In the genomic region with DNA sequence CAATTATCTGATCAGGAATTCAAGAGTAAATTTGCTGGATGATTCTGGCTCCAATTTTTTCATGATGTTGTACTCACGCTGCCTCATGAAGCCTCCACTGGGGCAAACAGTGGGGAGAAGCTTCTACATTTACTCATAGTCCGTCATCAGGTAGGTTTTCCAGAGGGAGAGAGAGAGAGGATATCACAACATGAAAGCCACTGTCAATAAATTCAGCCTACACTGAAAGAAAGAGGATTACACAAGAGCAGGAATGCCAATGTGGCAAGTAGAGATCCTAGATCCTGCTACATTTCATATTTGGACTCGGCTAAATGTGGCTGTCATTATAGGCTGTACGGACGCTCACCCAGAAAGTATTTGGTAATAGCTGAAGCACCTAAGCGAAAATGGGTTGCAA, we compare ENCODE assay signal across 27 cellular contexts.
DNase-seq lines count a peak whose midpoint lies in the region; ATAC-seq, FAIRE-seq and TF ChIP-seq lines count a peak whose summit lies in the region.
"Had no signal": no experiment of that assay in that cellular context is flagged by ENCODE, and none has a peak within 500 bp of the region (broad histone marks: within the 10 kb centered on the region; RNA-seq: fewer than 3 reads in every experiment).

No MANE protein-coding gene starts in this region.

- H3K79me2 ChIP-seq in mammary epithelial cell (ENCODE audit: insufficient read depth, low read length) = no peaks in the 10 kb centered on the region

- no peaks in the 10 kb centered on the region for H3K36me3 ChIP-seq in mammary epithelial cell (ENCODE audit: insufficient read depth, low read length)
- H3K36me3 ChIP-seq: pancreas, right atrium auricular region, transverse colon had no signal

- FAIRE-seq in D721Med (lab: Jason Lieb, UNC) = peak; percentile 69
- FAIRE-seq: pancreas had no signal

- no peak overlapping the region for H3K4me3 Mint-ChIP-seq in endothelial cell (ENCODE audit: unreplicated experiment)
- H3K4me3 Mint-ChIP-seq: activated CD4-positive, alpha-beta T cell treated with anti-CD3 and anti-CD28 coated beads, Interleukin-2, amount 10 ng/mL, durations not matched to agents 7 days and 5 days; activated naive CD8-positive, alpha-beta T cell treated with anti-CD3 and anti-CD28 coated beads, Interleukin-2, amount 50 U/mL, for 24 hours; activated T-cell treated with anti-CD3 and anti-CD28 coated beads, Interleukin-2, amount 50 U/mL, for 4 hours; CD4-positive, CD25-positive, alpha-beta regulatory T cell; natural killer cell treated with Interleukin-12 subunit alpha and Interleukin-12 subunit beta and Interleukin-15 and Interleukin-18, amount 100 ng/mL, for 72 hours had no signal

- intact Hi-C loops in mammary epithelial cell (cut with micrococcal nuclease) = loop anchor here (5.0 kb wide), 1 partner anchor 35 kb away; no protein-coding TSS in a partner anchor

- peaks cover 36% of the 10 kb centered on the region for H3K4me1 ChIP-seq in mammary epithelial cell (ENCODE audit: insufficient read depth, low read length)
- H3K4me1 ChIP-seq: pancreas, right atrium auricular region, transverse colon had no signal

- DNase-seq in D721Med (ENCODE audit: insufficient read length, low spot score) (no peak), NCI-H146 (lab: John Stamatoyannopoulos, UW) (peak; percentile 39), mammary epithelial cell (peak; percentile 72), skeletal muscle cell (ENCODE audit: low read depth) (peak; percentile 49), DMS79 (lab: John Stamatoyannopoulos, UW) (no peak), endothelial cell (ENCODE audit: low spot score) (no peak)
- DNase-seq: activated CD4-positive, alpha-beta T cell treated with anti-CD3 and anti-CD28 coated beads, Interleukin-2, amount 10 ng/mL, durations not matched to agents 7 days and 5 days; activated naive CD8-positive, alpha-beta T cell treated with anti-CD3 and anti-CD28 coated beads, Interleukin-2, amount 50 U/mL, for 24 hours; activated T-cell treated with anti-CD3 and anti-CD28 coated beads, Interleukin-2, amount 50 U/mL, for 4 hours; CD4-positive, CD25-positive, alpha-beta regulatory T cell; DMS153; GDM1; KBM-7; MM.1S; mucosa of descending colon; NCI-H1417 treated with DMSO at 0.1 percent for 48 hours; NCI-H2107; NCI-H446; OCI-M1; pancreas; stimulated activated CD4-positive, alpha-beta T cell treated with anti-CD3 and anti-CD28 coated beads, Interleukin-2, amount 100 ng/mL, for 48 hours; transverse colon had no signal

- no peak overlapping the region for H3K9ac ChIP-seq in mammary epithelial cell (ENCODE audit: insufficient read depth, low read length)

- H3K27ac ChIP-seq in mammary epithelial cell (ENCODE audit: insufficient read depth, low read depth, low read length) = peak overlapping the region; percentile 29
- H3K27ac ChIP-seq: pancreas, right atrium auricular region, transverse colon, VCaP had no signal

- BruUV-seq in mammary epithelial cell (replicated peaks; lab: Mats Ljungman, UMichigan) = no TSS peak

- no peak overlapping the region for H3K27ac Mint-ChIP-seq in endothelial cell (ENCODE audit: unreplicated experiment)
- H3K27ac Mint-ChIP-seq: activated CD4-positive, alpha-beta T cell treated with anti-CD3 and anti-CD28 coated beads, Interleukin-2, amount 10 ng/mL, durations not matched to agents 7 days and 5 days; activated naive CD8-positive, alpha-beta T cell treated with anti-CD3 and anti-CD28 coated beads, Interleukin-2, amount 50 U/mL, for 24 hours; CD4-positive, CD25-positive, alpha-beta regulatory T cell; natural killer cell treated with Interleukin-12 subunit alpha and Interleukin-12 subunit beta and Interleukin-15 and Interleukin-18, amount 100 ng/mL, for 72 hours had no signal

- CTCF ChIA-PET in mammary epithelial cell (lab: Charles Lee; ENCODE audit: low non-redundant PET) = no interaction called here

- no peaks in the 10 kb centered on the region for H3K9me3 Mint-ChIP-seq in endothelial cell (ENCODE audit: unreplicated experiment)
- H3K9me3 Mint-ChIP-seq: activated CD4-positive, alpha-beta T cell treated with anti-CD3 and anti-CD28 coated beads, Interleukin-2, amount 10 ng/mL, durations not matched to agents 7 days and 5 days had no signal

- no peaks in the 10 kb centered on the region for H3K9me3 ChIP-seq in mammary epithelial cell (replicated peaks; ENCODE audit: insufficient read depth, low read length)
- H3K9me3 ChIP-seq: mucosa of descending colon, pancreas, right atrium auricular region, transverse colon had no signal

- peak overlapping the region; percentile 15 for H2AFZ ChIP-seq in mammary epithelial cell (ENCODE audit: low read depth, low read length)

- H3K36me3 Mint-ChIP-seq in endothelial cell (ENCODE audit: low read depth, unreplicated experiment) = no peaks in the 10 kb centered on the region
- H3K36me3 Mint-ChIP-seq: CD4-positive, CD25-positive, alpha-beta regulatory T cell had no signal

- no peaks in the 10 kb centered on the region for H4K20me1 ChIP-seq in mammary epithelial cell (ENCODE audit: insufficient read depth, low read length)

- ATAC-seq in GM19395 (IDR thresholded peaks at IDR 0.05; ENCODE audit: unreplicated experiment) = no peak
- ATAC-seq: activated naive CD8-positive, alpha-beta T cell treated with anti-CD3 and anti-CD28 coated beads, Interleukin-2, amount 50 U/mL, for 24 hours; activated T-cell treated with anti-CD3 and anti-CD28 coated beads, Interleukin-2, amount 50 U/mL, for 4 hours; mucosa of descending colon; natural killer cell treated with Interleukin-12 subunit alpha and Interleukin-12 subunit beta and Interleukin-15 and Interleukin-18, amount 100 ng/mL, for 72 hours; pancreas; Right ventricle myocardium inferior had no signal

- dilution Hi-C loops in mammary epithelial cell (cut with HindIII; ENCODE audit: low sequenced_read_pairs) = no loop called here

- H3K4me3 ChIP-seq in mammary epithelial cell (replicated peaks in 1 of 3; ENCODE audit: insufficient read depth in 1 of 3, low read depth in 2 of 3, low read length in 3 of 3) (no peak overlapping the region), skeletal muscle cell (ENCODE audit: low read depth, low read length) (no peak overlapping the region)
- H3K4me3 ChIP-seq: mucosa of descending colon, pancreas, right atrium auricular region, transverse colon had no signal

- H3K27me3 Mint-ChIP-seq in endothelial cell (ENCODE audit: unreplicated experiment) = no peaks in the 10 kb centered on the region
- H3K27me3 Mint-ChIP-seq: activated CD4-positive, alpha-beta T cell treated with anti-CD3 and anti-CD28 coated beads, Interleukin-2, amount 10 ng/mL, durations not matched to agents 7 days and 5 days; activated naive CD8-positive, alpha-beta T cell treated with anti-CD3 and anti-CD28 coated beads, Interleukin-2, amount 50 U/mL, for 24 hours; CD4-positive, CD25-positive, alpha-beta regulatory T cell; natural killer cell treated with Interleukin-12 subunit alpha and Interleukin-12 subunit beta and Interleukin-15 and Interleukin-18, amount 100 ng/mL, for 72 hours had no signal

- in situ Hi-C loops in mammary epithelial cell (cut with MboI; ENCODE audit: low sequenced_read_pairs in 2 of 2) = no loop called here

- TF ChIP-seq CTCF in D721Med (IDR thresholded peaks at IDR 0.05; ENCODE audit: insufficient read depth, missing control alignments) (no peak), mammary epithelial cell (conservative IDR thresholded peaks at IDR 0.05 in 1 of 2, IDR thresholded peaks at IDR 0.05 in 1 of 2; ENCODE audit: extremely low read depth in 1 of 2, insufficient read depth in 1 of 2, low read depth in 1 of 2, low read length in 2 of 2) (no peak), endothelial cell (IDR thresholded peaks at IDR 0.05; ENCODE audit: unreplicated experiment) (no peak)

- 31% methylated on average over 6 of the region's 6 CpGs for WGBS in mammary epithelial cell (ENCODE audit: low coverage, missing lambda C conversion rate)

- H3K4me1 Mint-ChIP-seq in endothelial cell (ENCODE audit: unreplicated experiment) = peaks cover 21% of the 10 kb centered on the region
- H3K4me1 Mint-ChIP-seq: activated CD4-positive, alpha-beta T cell treated with anti-CD3 and anti-CD28 coated beads, Interleukin-2, amount 10 ng/mL, durations not matched to agents 7 days and 5 days; activated naive CD8-positive, alpha-beta T cell treated with anti-CD3 and anti-CD28 coated beads, Interleukin-2, amount 50 U/mL, for 24 hours; CD4-positive, CD25-positive, alpha-beta regulatory T cell had no signal

- H3K4me2 ChIP-seq in mammary epithelial cell (ENCODE audit: insufficient read depth, low read depth, low read length) = peak overlapping the region; percentile 62

- no peaks in the 10 kb centered on the region for H3K27me3 ChIP-seq in mammary epithelial cell (ENCODE audit: insufficient read depth, low read length)
- H3K27me3 ChIP-seq: pancreas, right atrium auricular region, transverse colon had no signal

Comparison
In these comparisons a context has a peak if more than half of its experiments do, and no peak if none do; other contexts are left out.
1. DNase-seq: peak in NCI-H146 (single experiment), mammary epithelial cell (single experiment) and skeletal muscle cell (single experiment); none in D721Med (single experiment), DMS79 (single experiment) and endothelial cell (single experiment).